9 cellular contexts compared by ENCODE assay signal in the genomic region with DNA sequence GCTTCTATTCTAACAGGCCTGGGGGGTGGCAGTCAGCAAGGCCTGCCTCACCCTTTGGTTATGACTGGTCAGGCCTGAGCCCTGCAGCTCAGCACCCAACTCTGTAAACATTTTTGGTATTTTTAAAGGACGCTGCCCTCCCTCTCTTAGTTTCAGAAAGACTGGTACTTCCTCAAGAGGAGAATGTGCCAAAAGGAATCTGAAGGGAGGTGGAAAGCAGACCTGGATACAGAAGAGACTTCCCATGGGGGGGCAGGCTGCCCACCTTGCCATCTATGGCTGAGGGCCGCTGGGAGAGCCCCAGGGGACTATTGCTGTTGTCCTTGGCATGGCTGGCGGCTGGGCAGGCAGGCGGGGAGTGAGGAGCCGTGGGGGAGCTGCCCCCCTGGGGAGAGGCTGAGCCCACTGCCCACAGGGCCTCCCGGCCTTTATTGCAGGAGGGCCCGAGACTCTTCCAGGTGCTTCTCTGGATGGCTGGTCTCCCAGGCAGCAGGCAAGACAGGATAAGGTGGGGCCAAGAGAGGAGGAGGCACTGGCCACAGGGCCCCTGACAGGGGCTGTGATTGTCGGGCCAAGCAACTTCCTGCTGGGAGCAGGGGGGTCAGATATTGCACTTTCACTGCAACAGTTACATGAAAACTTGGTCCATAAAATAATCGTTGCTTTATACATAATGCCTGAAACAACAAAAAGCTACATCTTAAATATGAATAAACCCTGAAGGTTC. TPM values are rescaled to one million over a fixed set of nuclear protein-coding genes. Genes with fewer than 3 reads are reported as not detected.
DNase-seq lines count a peak whose midpoint lies in the region; ATAC-seq and TF ChIP-seq lines count a peak whose summit lies in the region.
"Had no signal": no experiment of that assay in that cellular context is flagged by ENCODE, and none has a peak within 500 bp of the region (broad histone marks: within the 10 kb centered on the region; RNA-seq: fewer than 3 reads in every experiment).

No MANE protein-coding gene starts in this region.

- no peaks in the 10 kb centered on the region for H3K36me3 ChIP-seq in cardiac muscle cell
- peaks cover 0 to 31% of the 10 kb centered on the region in 2 donors for H3K36me3 ChIP-seq in vagina

- H3K36me3 Mint-ChIP-seq in naive B cell = peaks cover 0 to 8% of the 10 kb centered on the region in 2 donors

- H3K4me1 ChIP-seq in cardiac muscle cell (ENCODE audit: low read depth) (peaks cover 14% of the 10 kb centered on the region), vagina (peaks cover 58% of the 10 kb centered on the region)

- no peaks in the 10 kb centered on the region for H3K27me3 Mint-ChIP-seq in naive B cell

- no peaks in the 10 kb centered on the region for H3K9me3 Mint-ChIP-seq in naive B cell

- peak overlapping the region in 5 of 8 donors; percentile 12 to 88 (median 43) for H3K4me3 Mint-ChIP-seq in naive B cell

- peak overlapping the region; percentile 30 for H3K27ac ChIP-seq in cardiac muscle cell
- H3K27ac ChIP-seq in caudate nucleus (ENCODE audit: low read depth, low read length) = peak overlapping the region; percentile 80
- peak overlapping the region; percentile 83 for H3K27ac ChIP-seq in vagina

- H3K4me1 Mint-ChIP-seq in naive B cell = peaks cover 28 to 51% (median 30%) of the 10 kb centered on the region in 3 donors

- DNase-seq in cardiac muscle cell (ENCODE audit: low read depth in 1 of 2, low spot score in 1 of 2) (peak in 1 of 2 donors; percentile 54), Right ventricle myocardium inferior (ENCODE audit: missing footprints) (no peak), caudate nucleus (lab: John Stamatoyannopoulos, UW) (no peak), naive B cell (no peak), vagina (ENCODE audit: extremely low spot score in 2 of 2) (no peak), AG08395 (ENCODE audit: low spot score) (no peak)
- DNase-seq: NCI-H82 had no signal

- H3K9me3 ChIP-seq in cardiac muscle cell (ENCODE audit: low read depth) (no peaks in the 10 kb centered on the region), vagina (no peaks in the 10 kb centered on the region)

- peak overlapping the region in 4 of 6 donors; percentile 38 to 84 (median 65) for H3K27ac Mint-ChIP-seq in naive B cell

- H3K27me3 ChIP-seq in cardiac muscle cell (no peaks in the 10 kb centered on the region), vagina (no peaks in the 10 kb centered on the region)

- H3K4me3 ChIP-seq in cardiac muscle cell (no peak overlapping the region), vagina (peak overlapping the region in 1 of 2 donors; percentile 5)

- TF ChIP-seq CTCF in cardiac muscle cell (IDR thresholded peaks at IDR 0.05; ENCODE audit: low read depth, low read length) (no peak), vagina (IDR thresholded peaks at IDR 0.05) (no peak)

- ATAC-seq in Right ventricle myocardium inferior (no peak), naive B cell (ENCODE audit: low read depth in 2 of 2) (no peak), HG02970 (IDR thresholded peaks at IDR 0.05; ENCODE audit: low FRiP score, unreplicated experiment) (no peak), GM21528 (IDR thresholded peaks at IDR 0.05; ENCODE audit: low FRiP score, unreplicated experiment) (no peak)

- intact Hi-C loops in Right ventricle myocardium inferior (cut with DNase I) (loop anchor here (5.0 kb wide), 2 partner anchors 168 to 253 kb away; partner anchors contain the start of gene PITPNM2), vagina (cut with DNase I) (loop anchor here (5.0 kb wide), 1 partner anchor 248 kb away; the partner anchor contains the start of genes MPHOSPH9 and MTRFR)

- TF ChIP-seq POLR2A in vagina (IDR thresholded peaks at IDR 0.05) = no peak

RNA-seq across cellular contexts. Expression of gene ARL6IP4, which starts 3.5 kb away (rescaled TPM):
- total RNA-seq in cardiac muscle cell (204 and 253 TPM in 2 replicates), Right ventricle myocardium inferior (158 TPM), vagina (147 TPM)
- polyA plus RNA-seq in cardiac muscle cell (274 and 323 TPM in 2 replicates), naive B cell (ENCODE audit: low read depth in 6 of 6) (100 to 1,000 TPM; 132 to 202 (median 187) TPM)

RNA-seq across cellular contexts. Expression of gene OGFOD2, which starts 8.9 kb away (rescaled TPM):
- total RNA-seq in cardiac muscle cell (39.3 and 44.4 TPM in 2 replicates), Right ventricle myocardium inferior (16.2 TPM), vagina (26.0 TPM)
- polyA plus RNA-seq in cardiac muscle cell (22.8 and 41.8 TPM in 2 replicates), naive B cell (ENCODE audit: low read depth in 6 of 6) (10 to 100 TPM in 5 of 6 donors, 1 to 10 TPM in 1; 9.4 to 20.4 (median 14.2) TPM)

RNA-seq across cellular contexts. Expression of gene ABCB9, which starts 17.7 kb away (rescaled TPM):
- 9.7 and 13.0 TPM in 2 replicates for total RNA-seq in cardiac muscle cell
- 5.2 and 10.0 TPM in 2 replicates for polyA plus RNA-seq in cardiac muscle cell
- total RNA-seq in Right ventricle myocardium inferior = 4.4 TPM
- polyA plus RNA-seq in naive B cell (ENCODE audit: low read depth in 6 of 6) = under 1 TPM in 5 of 6 donors, not detected in 1; 0.18 to 0.59 (median 0.31) TPM
- total RNA-seq in vagina = 4.2 TPM

Comparison
In these comparisons a context has a peak if more than half of its experiments do, and no peak if none do; other contexts are left out.
1. H3K27ac ChIP-seq: peak in every context shown above with its lines; median percentile 83 in vagina; 80 in caudate nucleus; 30 in cardiac muscle cell.